In genomic region chr1:243253211-243253926, GRCh38 we compare ENCODE assay signal across 7 cellular contexts. TPM values are rescaled to one million over a fixed set of nuclear protein-coding genes. Genes with fewer than 3 reads are reported as not detected.
DNase-seq lines count a peak whose midpoint lies in the region; ATAC-seq and TF ChIP-seq lines count a peak whose summit lies in the region.

No MANE protein-coding gene starts in this region.

- TF ChIP-seq CTCF in GM10266 (IDR thresholded peaks at IDR 0.05; ENCODE audit: control insufficient read depth, insufficient read depth, low read depth, missing control alignments), result no peak
- TF ChIP-seq CTCF in choroid plexus epithelial cell (conservative IDR thresholded peaks at IDR 0.05; ENCODE audit: low read depth, low read length), result no peak

- H3K4me3 ChIP-seq in choroid plexus epithelial cell (ENCODE audit: low read depth, low read length), result peak overlapping the region; percentile 89

- intact Hi-C loops in posterior vena cava (cut with DNase I), result no loop called here

- no peak for ATAC-seq in GM21423 (IDR thresholded peaks at IDR 0.05; ENCODE audit: unreplicated experiment)

- DNase-seq in GM10266 (ENCODE audit: extremely low spot score) (peak; percentile 21), NCI-H146 (lab: John Stamatoyannopoulos, UW) (peak; percentile 28), choroid plexus epithelial cell (ENCODE audit: low read depth) (no peak), myocyte (ENCODE audit: low read depth) (peak; percentile 28), posterior vena cava (ENCODE audit: low spot score) (no peak)
- DNase-seq in effector CD8-positive, alpha-beta T cell (lab: John Stamatoyannopoulos, UW), result no peak

RNA-seq across cellular contexts. Expression of gene CEP170, which starts 1.7 kb away (rescaled TPM):
- total RNA-seq in myocyte (92.2 and 145 TPM in 2 replicates), posterior vena cava (10 to 100 TPM; 73.7 to 77.0 TPM)
- polyA plus RNA-seq in myocyte (2012), result 26.8 TPM

RNA-seq across cellular contexts. Expression of gene SDCCAG8, which starts 2.5 kb away (rescaled TPM):
- total RNA-seq in myocyte, result 29.4 and 30.9 TPM in 2 replicates
- 20.1 TPM for polyA plus RNA-seq in myocyte (2012)
- total RNA-seq in posterior vena cava, result 10 to 100 TPM; 40.8 to 52.1 TPM

Comparison
In these comparisons a context has a peak if more than half of its experiments do, and no peak if none do; other contexts are left out.
1. DNase-seq: peak in GM10266 (single experiment), NCI-H146 (single experiment) and myocyte (single experiment); none in choroid plexus epithelial cell (single experiment), effector CD8-positive, alpha-beta T cell (single experiment) and posterior vena cava (single experiment).